Comparison of ENCODE assay signal across 26 cellular contexts in genomic region chr2:211664321-211664720, GRCh38.
"Had no signal": no experiment of that assay in that cellular context is flagged by ENCODE, and none has a peak within 500 bp of the region (broad histone marks: within the 10 kb centered on the region; RNA-seq: fewer than 3 reads in every experiment).

No MANE protein-coding gene starts in this region.

- H3K36me3 Mint-ChIP-seq: naive thymus-derived CD4-positive, alpha-beta T cell; natural killer cell; stimulated activated effector memory CD8-positive, alpha-beta T cell treated with anti-CD3 and anti-CD28 coated beads, Interleukin-12 subunit alpha, Interleukin-12 subunit beta, amount 100 ng/mL, for 72 hours; stimulated activated naive B cell treated with anti-CD40 and anti-IgM and Interleukin-4, amounts not matched to agents 10 μg/mL and 1 μg/mL and 100 μg/mL, for 72 hours had no signal

- H3K27me3 ChIP-seq: neutrophil, pancreas, right lobe of liver, sigmoid colon, spleen, stomach, thyroid gland, tibial nerve, upper lobe of left lung, vagina had no signal

- H3K9me3 Mint-ChIP-seq: nephron had no signal

- H3K4me3 Mint-ChIP-seq: naive thymus-derived CD4-positive, alpha-beta T cell; natural killer cell; nephron; stimulated activated effector memory CD8-positive, alpha-beta T cell treated with anti-CD3 and anti-CD28 coated beads, Interleukin-12 subunit alpha, Interleukin-12 subunit beta, amount 100 ng/mL, for 72 hours; stimulated activated naive B cell treated with anti-CD40 and anti-IgM and Interleukin-4, amounts not matched to agents 10 μg/mL and 1 μg/mL and 100 μg/mL, for 72 hours; stimulated activated naive CD8-positive, alpha-beta T cell treated with anti-CD3 and anti-CD28 coated beads, Interleukin-15, Interleukin-2, amounts not matched to agents 100 ng/mL and 50 ng/mL, for 24 hours had no signal

- H3K36me3 ChIP-seq: neutrophil, pancreas, prostate gland, right lobe of liver, sigmoid colon, spleen, stomach, thyroid gland, tibial nerve, upper lobe of left lung, vagina had no signal

- H3K27ac Mint-ChIP-seq: naive thymus-derived CD4-positive, alpha-beta T cell; natural killer cell; nephron; stimulated activated effector memory CD8-positive, alpha-beta T cell treated with anti-CD3 and anti-CD28 coated beads, Interleukin-12 subunit alpha, Interleukin-12 subunit beta, amount 100 ng/mL, for 72 hours; stimulated activated naive B cell treated with anti-CD40 and anti-IgM and Interleukin-4, amounts not matched to agents 10 μg/mL and 1 μg/mL and 100 μg/mL, for 72 hours; stimulated activated naive CD8-positive, alpha-beta T cell treated with anti-CD3 and anti-CD28 coated beads, Interleukin-15, Interleukin-2, amounts not matched to agents 100 ng/mL and 50 ng/mL, for 24 hours had no signal

- H3K4me1 ChIP-seq: pancreas, prostate gland, right lobe of liver, sigmoid colon, spleen, stomach, thyroid gland, tibial nerve, upper lobe of left lung, vagina had no signal

- H3K27ac ChIP-seq: neutrophil, pancreas, prostate gland, right lobe of liver, sigmoid colon, spleen, stomach, thoracic aorta, thyroid gland, tibial nerve, upper lobe of left lung, vagina had no signal

- DNase-seq: naive thymus-derived CD4-positive, alpha-beta T cell; natural killer cell; nucleus accumbens; pancreas; right cardiac atrium; right lobe of liver; sigmoid colon; small intestine; spleen; stimulated activated CD4-positive, alpha-beta T cell treated with anti-CD3 and anti-CD28 coated beads, Interleukin-12 subunit alpha, Interleukin-12 subunit beta, amount 100 ng/mL, for 4 hours; stimulated activated CD4-positive, alpha-beta T cell treated with anti-CD3 and anti-CD28 coated beads, Interleukin-1b, Interleukin-23, amount 100 ng/mL, for 48 hours; stimulated activated CD4-positive, alpha-beta T cell treated with anti-CD3 and anti-CD28 coated beads, Interleukin-4, amount 100 ng/mL, for 1 hour; stimulated activated naive B cell treated with anti-CD40 and anti-IgM and Interleukin-4, amounts not matched to agents 10 μg/mL and 1 μg/mL and 100 μg/mL, for 72 hours; stimulated activated naive CD4-positive, alpha-beta T cell treated with Interleukin-2 at 50 U/mL for 16 hours; stomach; thyroid gland; trophoblast cell; upper lobe of left lung had no signal

- H3K4me1 Mint-ChIP-seq: naive thymus-derived CD4-positive, alpha-beta T cell; natural killer cell; nephron; stimulated activated effector memory CD8-positive, alpha-beta T cell treated with anti-CD3 and anti-CD28 coated beads, Interleukin-12 subunit alpha, Interleukin-12 subunit beta, amount 100 ng/mL, for 72 hours; stimulated activated naive B cell treated with anti-CD40 and anti-IgM and Interleukin-4, amounts not matched to agents 10 μg/mL and 1 μg/mL and 100 μg/mL, for 72 hours had no signal

- H3K4me3 ChIP-seq: pancreas, prostate gland, right lobe of liver, sigmoid colon, spleen, stomach, thoracic aorta, thyroid gland, tibial nerve, upper lobe of left lung, vagina had no signal

- H3K9me3 ChIP-seq: neutrophil, pancreas, prostate gland, right lobe of liver, sigmoid colon, spleen, stomach, thoracic aorta, thyroid gland, tibial nerve, upper lobe of left lung, vagina had no signal

- H3K27me3 Mint-ChIP-seq: naive thymus-derived CD4-positive, alpha-beta T cell; stimulated activated naive B cell treated with anti-CD40 and anti-IgM and Interleukin-4, amounts not matched to agents 10 μg/mL and 1 μg/mL and 100 μg/mL, for 72 hours; stimulated activated naive CD8-positive, alpha-beta T cell treated with anti-CD3 and anti-CD28 coated beads, Interleukin-15, Interleukin-2, amounts not matched to agents 100 ng/mL and 50 ng/mL, for 24 hours had no signal
